27 cellular contexts compared by ENCODE assay signal in genomic region chr16:609316-609715, GRCh38. TPM values are rescaled to one million over a fixed set of nuclear protein-coding genes. Genes with fewer than 3 reads are reported as not detected.
DNase-seq lines count a peak whose midpoint lies in the region; ATAC-seq and TF ChIP-seq lines count a peak whose summit lies in the region.
"Had no signal": no experiment of that assay in that cellular context is flagged by ENCODE, and none has a peak within 500 bp of the region (broad histone marks: within the 10 kb centered on the region; RNA-seq: fewer than 3 reads in every experiment).

No MANE protein-coding gene starts in this region.

- H3K9me2 ChIP-seq in PC-3 (replicated peaks; ENCODE audit: low read length) = no peaks in the 10 kb centered on the region

- H4K20me1 ChIP-seq in BLaER1 (peaks cover 37% of the 10 kb centered on the region), H9 (ENCODE audit: control insufficient read depth, insufficient read depth, insufficient read length) (no peaks in the 10 kb centered on the region), PC-3 (ENCODE audit: low read length) (no peaks in the 10 kb centered on the region)

- CTCF ChIA-PET in PC-3 (lab: Charles Lee) = no interaction called here

- no peak overlapping the region for H3K14ac ChIP-seq in H9 (ENCODE audit: insufficient read depth, low read length)

- H3K9me3 ChIP-seq in BLaER1 (peaks cover 54% of the 10 kb centered on the region), H9 (ENCODE audit: control insufficient read depth, low read depth, low read length) (no peaks in the 10 kb centered on the region), PC-3 (ENCODE audit: low read length) (no peaks in the 10 kb centered on the region)

- H3K18ac ChIP-seq in H9 (ENCODE audit: insufficient read length, low read depth, low read length) = no peak overlapping the region

- no peaks in the 10 kb centered on the region for H3K27me3 ChIP-seq in BLaER1
- H3K27me3 ChIP-seq in H9 (ENCODE audit: insufficient read depth, low read length) = no peaks in the 10 kb centered on the region
- H3K27me3 ChIP-seq in PC-3 (ENCODE audit: low read length) = no peaks in the 10 kb centered on the region
- H3K27me3 ChIP-seq: MG63 had no signal

- DNase-seq in H9 (no peak), nephron progenitor cell (no peak), PC-3 (no peak)
- DNase-seq in central memory CD8-positive, alpha-beta T cell (ENCODE audit: low spot score in 2 of 2) = no peak
- DNase-seq: Calu3; DMS79 treated with DMSO at 0.1 percent for 48 hours; GM23248; H7; IMR-90; KG1; MG63; NCI-H1105 treated with DMSO at 0.1 percent for 48 hours; NCI-H146; NCI-H1930; NCI-H446 treated with DMSO at 0.1 percent for 48 hours; NCI-H526; NCI-H82; NK-92 treated with Interleukin-12 subunit alpha and Interleukin-12 subunit beta, amount 100 ng/mL, for 24 hours; PC-9; SHP77 had no signal

- no peak overlapping the region for H4K5ac ChIP-seq in H9 (ENCODE audit: insufficient read length, low read depth, low read length)

- H3K27me3 Mint-ChIP-seq in H9 (ENCODE audit: low read depth) (peaks cover 10% of the 10 kb centered on the region), nephron progenitor cell (ENCODE audit: low read depth, poor library complexity) (peaks cover 3% of the 10 kb centered on the region)
- H3K27me3 Mint-ChIP-seq in central memory CD8-positive, alpha-beta T cell = no peaks in the 10 kb centered on the region

- no peak overlapping the region for H2BK20ac ChIP-seq in H9 (ENCODE audit: low read depth, low read length, poor library complexity, severe bottlenecking)

- H3K9me3 Mint-ChIP-seq in H9 = peaks cover 15 to 16% of the 10 kb centered on the region in 2 experiments
- H3K9me3 Mint-ChIP-seq in central memory CD8-positive, alpha-beta T cell = no peaks in the 10 kb centered on the region
- H3K9me3 Mint-ChIP-seq in nephron progenitor cell = peaks cover 46% of the 10 kb centered on the region

- no peaks in the 10 kb centered on the region for H3K23me2 ChIP-seq in H9 (ENCODE audit: insufficient read length, low read depth, low read length, poor library complexity, severe bottlenecking)

- peak overlapping the region; percentile 50 for H3K27ac ChIP-seq in BLaER1
- no peak overlapping the region for H3K27ac ChIP-seq in H9 (ENCODE audit: insufficient read length, low read depth, low read length)
- no peak overlapping the region for H3K27ac ChIP-seq in PC-3 (ENCODE audit: low read length)
- H3K27ac ChIP-seq: C4-2B, GM23248, PC-9 had no signal

- no peak overlapping the region for H2AK5ac ChIP-seq in H9 (ENCODE audit: insufficient read length, low read length)

- H2BK15ac ChIP-seq in H9 (ENCODE audit: low read depth, low read length) = no peak overlapping the region

- no peak overlapping the region for H2BK12ac ChIP-seq in H9 (ENCODE audit: insufficient read length, low read depth, low read length)

- H3K4me1 Mint-ChIP-seq in H9 (peaks cover 11 to 13% of the 10 kb centered on the region in 2 experiments), nephron progenitor cell (peaks cover 28% of the 10 kb centered on the region)
- H3K4me1 Mint-ChIP-seq in central memory CD8-positive, alpha-beta T cell = peaks cover 21% of the 10 kb centered on the region

- no peak overlapping the region for H2BK5ac ChIP-seq in H9 (ENCODE audit: insufficient read length, low read length)

- H3K4me3 ChIP-seq in BLaER1 = no peak overlapping the region
- no peak overlapping the region for H3K4me3 ChIP-seq in PC-3 (ENCODE audit: low read length)
- H3K4me3 ChIP-seq: GM23248, MG63, PC-9 had no signal

- H3K56ac ChIP-seq in H9 (ENCODE audit: insufficient read length, low read depth, low read length) = no peak overlapping the region

- POLR2A ChIA-PET in PC-3 (lab: Charles Lee; ENCODE audit: unreplicated experiment) = interaction anchor here (0.6 kb wide), 1 partner anchor 402 kb away, joined by 4 read pairs; no protein-coding TSS in a partner anchor

- peaks cover 2% of the 10 kb centered on the region for H3K79me1 ChIP-seq in H9 (ENCODE audit: insufficient read depth, low read depth, low read length, poor library complexity, severe bottlenecking)

- H3K4me2 ChIP-seq in BLaER1 = peak overlapping the region; percentile 70
- H3K4me2 ChIP-seq in H9 (ENCODE audit: insufficient read depth, insufficient read length, low read length) = no peak overlapping the region
- H3K4me2 ChIP-seq in PC-3 (ENCODE audit: low read length) = no peak overlapping the region
- H3K4me2 ChIP-seq: PC-9 had no signal

- peaks cover 46% of the 10 kb centered on the region for H3K4me1 ChIP-seq in BLaER1
- no peaks in the 10 kb centered on the region for H3K4me1 ChIP-seq in H9 (ENCODE audit: insufficient read depth, low read length)
- H3K4me1 ChIP-seq in PC-3 (ENCODE audit: insufficient read depth, low read length) = no peaks in the 10 kb centered on the region

- BruUV-seq in PC-3 (replicated peaks; lab: Mats Ljungman, UMichigan) = no TSS peak

- no peak overlapping the region for H3T11ph ChIP-seq in H9 (ENCODE audit: low read length)

- H3K4me3 Mint-ChIP-seq in H9 = peak overlapping the region in 1 of 2 experiments; percentile 34; a peak in 1 of 5 replicates
- H3K4me3 Mint-ChIP-seq in central memory CD8-positive, alpha-beta T cell = no peak overlapping the region
- H3K4me3 Mint-ChIP-seq in nephron progenitor cell = no peak overlapping the region

- intact Hi-C loops in PC-3 (cut with micrococcal nuclease) = no loop called here

- no peak overlapping the region for H3K23ac ChIP-seq in H9 (ENCODE audit: insufficient read length, low read depth, low read length)

- H3K27ac Mint-ChIP-seq in H9 = peak overlapping the region; percentile 30 to 52 (median 44); a peak in 4 of 7 replicates
- peak overlapping the region; percentile 38 for H3K27ac Mint-ChIP-seq in central memory CD8-positive, alpha-beta T cell (ENCODE audit: low read depth)
- peak overlapping the region; percentile 83 for H3K27ac Mint-ChIP-seq in nephron progenitor cell

- H2BK120ac ChIP-seq in H9 (ENCODE audit: low read depth, low read length, poor library complexity, severe bottlenecking) = no peak overlapping the region

- peak overlapping the region; percentile 53; the same call in 1 of the 2 replicates for H3K9ac ChIP-seq in BLaER1
- no peak overlapping the region for H3K9ac ChIP-seq in H9 (ENCODE audit: extremely low read depth, insufficient read length, low read length)
- H3K9ac ChIP-seq in PC-3 (ENCODE audit: low read length) = no peak overlapping the region
- H3K9ac ChIP-seq: GM23248 had no signal

- H2AFZ ChIP-seq in H9 (ENCODE audit: low read length) (no peak overlapping the region), PC-3 (ENCODE audit: low read length) (no peak overlapping the region)
- H2AFZ ChIP-seq: GM23248, PC-9 had no signal

- H3F3A ChIP-seq in PC-3 (ENCODE audit: low read length, unreplicated experiment) = no peaks in the 10 kb centered on the region

- TF ChIP-seq CTCF in H9 (conservative IDR thresholded peaks at IDR 0.05) = no peak
- no peak for TF ChIP-seq CTCF in nephron progenitor cell (IDR thresholded peaks at IDR 0.05)
- TF ChIP-seq CTCF in PC-3 (conservative IDR thresholded peaks at IDR 0.05; ENCODE audit: low read depth, low read length) = no peak

- no peak overlapping the region for H4K8ac ChIP-seq in H9 (replicated peaks; ENCODE audit: insufficient read length, low read depth, low read length)

- H3K36me3 Mint-ChIP-seq in H9 (ENCODE audit: insufficient read depth in 1 of 3, low read depth in 3 of 3) (peaks cover 17 to 21% (median 19%) of the 10 kb centered on the region in 3 experiments), nephron progenitor cell (ENCODE audit: low read depth) (peaks cover 58% of the 10 kb centered on the region)
- no peaks in the 10 kb centered on the region for H3K36me3 Mint-ChIP-seq in central memory CD8-positive, alpha-beta T cell (ENCODE audit: insufficient read depth)

- no peak overlapping the region for H3K4ac ChIP-seq in H9 (ENCODE audit: low read depth, low read length)

- no peak overlapping the region for H4K91ac ChIP-seq in H9 (ENCODE audit: insufficient read length, low read depth, low read length)

- H3K79me2 ChIP-seq in H9 (ENCODE audit: insufficient read depth, low read length) = no peaks in the 10 kb centered on the region
- peaks cover 13% of the 10 kb centered on the region; the same call in 1 of the 2 replicates for H3K79me2 ChIP-seq in PC-3 (ENCODE audit: low read length)

- ATAC-seq in central memory CD8-positive, alpha-beta T cell (replicated peaks; ENCODE audit: extremely low read depth, poor library complexity, severe bottlenecking) = no peak
- ATAC-seq in GM18873 (IDR thresholded peaks at IDR 0.05; ENCODE audit: low FRiP score, unreplicated experiment) = no peak
- ATAC-seq in HG02588 (IDR thresholded peaks at IDR 0.05; ENCODE audit: unreplicated experiment) = no peak
- no peak for ATAC-seq in GM19463 (IDR thresholded peaks at IDR 0.05; ENCODE audit: unreplicated experiment)
- no peak for ATAC-seq in PC-3

- peaks cover 47% of the 10 kb centered on the region for H3K36me3 ChIP-seq in BLaER1
- H3K36me3 ChIP-seq in PC-3 (ENCODE audit: low read depth, low read length) = no peaks in the 10 kb centered on the region

- no CpG with 5 or more reads among the region's 13 CpGs for WGBS in H9 (ENCODE audit: extremely low coverage, insufficient read length, low lambda C conversion rate)

RNA-seq across cellular contexts. Expression of gene RAB40C, which starts 19.4 kb away (rescaled TPM):
- total RNA-seq in H9 (2021) = 19.1 and 20.4 TPM in 2 replicates
- 19.5 and 27.0 TPM in 2 replicates for total RNA-seq in PC-3 (2014; rRNA removed)

RNA-seq across cellular contexts. Expression of gene WFIKKN1, which starts 21.5 kb away (rescaled TPM):
- total RNA-seq in H9 (2021) = 8.3 and 8.7 TPM in 2 replicates
- total RNA-seq in PC-3 (2014; rRNA removed) = 0.11 and 0.40 TPM in 2 replicates
- total RNA-seq: A172, GM23248, IMR-90, RPMI7951 had no signal

RNA-seq across cellular contexts. Expression of gene METTL26, which starts 26.8 kb away (rescaled TPM):
- 108 and 109 TPM in 2 replicates for total RNA-seq in H9 (2021)
- total RNA-seq in PC-3 (2014; rRNA removed) = 179 and 207 TPM in 2 replicates

RNA-seq across cellular contexts. Expression of gene MCRIP2, which starts 32.3 kb away (rescaled TPM):
- total RNA-seq in H9 (2021) = 50.5 and 52.5 TPM in 2 replicates
- 83.5 and 84.6 TPM in 2 replicates for total RNA-seq in PC-3 (2014; rRNA removed)

RNA-seq across cellular contexts. Expression of gene PIGQ, which starts 39.5 kb away (rescaled TPM):
- total RNA-seq in H9 (2021) (58.0 and 65.5 TPM in 2 replicates), PC-3 (2014; rRNA removed) (36.0 and 43.8 TPM in 2 replicates)
